8 cellular contexts compared by ENCODE assay signal in genomic region chr3:47802734-47803477, GRCh38. TPM values are rescaled to one million over a fixed set of nuclear protein-coding genes. Genes with fewer than 3 reads are reported as not detected.
DNase-seq lines count a peak whose midpoint lies in the region; ATAC-seq and TF ChIP-seq lines count a peak whose summit lies in the region.

A gene with protein sequence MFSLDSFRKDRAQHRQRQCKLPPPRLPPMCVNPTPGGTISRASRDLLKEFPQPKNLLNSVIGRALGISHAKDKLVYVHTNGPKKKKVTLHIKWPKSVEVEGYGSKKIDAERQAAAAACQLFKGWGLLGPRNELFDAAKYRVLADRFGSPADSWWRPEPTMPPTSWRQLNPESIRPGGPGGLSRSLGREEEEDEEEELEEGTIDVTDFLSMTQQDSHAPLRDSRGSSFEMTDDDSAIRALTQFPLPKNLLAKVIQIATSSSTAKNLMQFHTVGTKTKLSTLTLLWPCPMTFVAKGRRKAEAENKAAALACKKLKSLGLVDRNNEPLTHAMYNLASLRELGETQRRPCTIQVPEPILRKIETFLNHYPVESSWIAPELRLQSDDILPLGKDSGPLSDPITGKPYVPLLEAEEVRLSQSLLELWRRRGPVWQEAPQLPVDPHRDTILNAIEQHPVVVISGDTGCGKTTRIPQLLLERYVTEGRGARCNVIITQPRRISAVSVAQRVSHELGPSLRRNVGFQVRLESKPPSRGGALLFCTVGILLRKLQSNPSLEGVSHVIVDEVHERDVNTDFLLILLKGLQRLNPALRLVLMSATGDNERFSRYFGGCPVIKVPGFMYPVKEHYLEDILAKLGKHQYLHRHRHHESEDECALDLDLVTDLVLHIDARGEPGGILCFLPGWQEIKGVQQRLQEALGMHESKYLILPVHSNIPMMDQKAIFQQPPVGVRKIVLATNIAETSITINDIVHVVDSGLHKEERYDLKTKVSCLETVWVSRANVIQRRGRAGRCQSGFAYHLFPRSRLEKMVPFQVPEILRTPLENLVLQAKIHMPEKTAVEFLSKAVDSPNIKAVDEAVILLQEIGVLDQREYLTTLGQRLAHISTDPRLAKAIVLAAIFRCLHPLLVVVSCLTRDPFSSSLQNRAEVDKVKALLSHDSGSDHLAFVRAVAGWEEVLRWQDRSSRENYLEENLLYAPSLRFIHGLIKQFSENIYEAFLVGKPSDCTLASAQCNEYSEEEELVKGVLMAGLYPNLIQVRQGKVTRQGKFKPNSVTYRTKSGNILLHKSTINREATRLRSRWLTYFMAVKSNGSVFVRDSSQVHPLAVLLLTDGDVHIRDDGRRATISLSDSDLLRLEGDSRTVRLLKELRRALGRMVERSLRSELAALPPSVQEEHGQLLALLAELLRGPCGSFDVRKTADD (plus strand): TSS chr3:47803138. CDS start chr3:47810684, 7,546 bp downstream.

- H3K9me3 ChIP-seq in colonic mucosa = no peaks in the 10 kb centered on the region

- peak; percentile 90 for ATAC-seq in GM18868 (IDR thresholded peaks at IDR 0.05; ENCODE audit: unreplicated experiment)
- ATAC-seq in HG03097 (IDR thresholded peaks at IDR 0.05; ENCODE audit: low FRiP score, unreplicated experiment) = peak; percentile 85
- ATAC-seq in left colon = peak; percentile 90

- peak within 1 kb of the TSS; percentile 99 for H3K4me3 Mint-ChIP-seq in activated CD4-positive, alpha-beta T cell treated with anti-CD3 and anti-CD28 coated beads, Interleukin-2, amount 10 ng/mL, durations not matched to agents 24 days and 14 days

- peaks cover 19% of the 10 kb centered on the region for H3K4me1 Mint-ChIP-seq in activated CD4-positive, alpha-beta T cell treated with anti-CD3 and anti-CD28 coated beads, Interleukin-2, amount 10 ng/mL, durations not matched to agents 24 days and 14 days

- peaks cover 6% of the 10 kb centered on the region for H3K36me3 Mint-ChIP-seq in activated CD4-positive, alpha-beta T cell treated with anti-CD3 and anti-CD28 coated beads, Interleukin-2, amount 10 ng/mL, durations not matched to agents 24 days and 14 days (ENCODE audit: low read depth)

- H3K27me3 Mint-ChIP-seq in activated CD4-positive, alpha-beta T cell treated with anti-CD3 and anti-CD28 coated beads, Interleukin-2, amount 10 ng/mL, durations not matched to agents 24 days and 14 days = no peaks in the 10 kb centered on the region

- H3K9ac ChIP-seq in colonic mucosa (ENCODE audit: low read depth in 2 of 2, low read length in 2 of 2) = peak within 1 kb of the TSS; percentile 72 to 78

- peak within 1 kb of the TSS; percentile 94 for H3K4me3 ChIP-seq in colonic mucosa

- H3K27ac ChIP-seq in colonic mucosa = peak within 1 kb of the TSS; percentile 98

- DNase-seq in AG08395 (ENCODE audit: low spot score) = peak; percentile 92
- peak; percentile 13 to 52 for DNase-seq in NCI-H446 (lab: John Stamatoyannopoulos, UW)
- DNase-seq in activated CD4-positive, alpha-beta T cell treated with anti-CD3 and anti-CD28 coated beads, Interleukin-2, amount 10 ng/mL, durations not matched to agents 24 days and 14 days = peak; percentile 96
- peak; percentile 90 for DNase-seq in colonic mucosa
- peak; percentile 87 to 92 for DNase-seq in left colon
- DNase-seq in stimulated activated CD4-positive, alpha-beta T cell treated with anti-CD3 and anti-CD28 coated beads, Interleukin-1b, Interleukin-23, amount 100 ng/mL, for 4 hours (ENCODE audit: low read depth in 2 of 2) = peak; percentile 74 to 82

- H3K9me3 Mint-ChIP-seq in activated CD4-positive, alpha-beta T cell treated with anti-CD3 and anti-CD28 coated beads, Interleukin-2, amount 10 ng/mL, durations not matched to agents 24 days and 14 days = no peaks in the 10 kb centered on the region

- intact Hi-C loops in activated CD4-positive, alpha-beta T cell treated with anti-CD3 and anti-CD28 coated beads, Interleukin-2, amount 10 ng/mL, durations not matched to agents 24 days and 14 days (cut with micrococcal nuclease) = loop anchor here (1.0 kb wide), 5 partner anchors 14 to 423 kb away; partner anchors contain the start of gene ELP6
- intact Hi-C loops in colonic mucosa (cut with DNase I) (no loop called here), left colon (cut with DNase I, micrococcal nuclease) (no loop called here)

- no peak for TF ChIP-seq CTCF in colonic mucosa (IDR thresholded peaks at IDR 0.05)

- H3K27me3 ChIP-seq in colonic mucosa = no peaks in the 10 kb centered on the region

- peak within 1 kb of the TSS; percentile 96 for H3K27ac Mint-ChIP-seq in activated CD4-positive, alpha-beta T cell treated with anti-CD3 and anti-CD28 coated beads, Interleukin-2, amount 10 ng/mL, durations not matched to agents 24 days and 14 days

- H3K4me1 ChIP-seq in colonic mucosa = peaks cover 5% of the 10 kb centered on the region

- no peaks in the 10 kb centered on the region for H3K36me3 ChIP-seq in colonic mucosa

RNA-seq across cellular contexts. Expression of the gene that starts here (rescaled TPM):
- total RNA-seq in activated CD4-positive, alpha-beta T cell treated with anti-CD3 and anti-CD28 coated beads, Interleukin-2, amount 10 ng/mL, durations not matched to agents 24 days and 14 days = 143 and 149 TPM in 2 replicates
- total RNA-seq in colonic mucosa = 10 to 100 TPM; 33.8 to 72.8 TPM
- 10 to 100 TPM; 38.6 to 45.5 TPM for total RNA-seq in left colon

Comparison
In these comparisons a context has a peak if more than half of its experiments do, and no peak if none do; other contexts are left out.
1. Peak in every context shown above with its lines: DNase-seq, ATAC-seq, H3K4me3 ChIP-seq and H3K27ac ChIP-seq.
2. DNase-seq: peak in every context shown above with its lines; median percentile 96 in activated CD4-positive, alpha-beta T cell treated with anti-CD3 and anti-CD28 coated beads, Interleukin-2, amount 10 ng/mL, durations not matched to agents 24 days and 14 days; 92 in AG08395; 90 in colonic mucosa; 90 in left colon; 78 in stimulated activated CD4-positive, alpha-beta T cell treated with anti-CD3 and anti-CD28 coated beads, Interleukin-1b, Interleukin-23, amount 100 ng/mL, for 4 hours; 32 in NCI-H446.